16 cellular contexts compared by ENCODE assay signal in genomic region chr12:121638298-121639202, GRCh38. TPM values are rescaled to one million over a fixed set of nuclear protein-coding genes. Genes with fewer than 3 reads are reported as not detected.
DNase-seq lines count a peak whose midpoint lies in the region; ATAC-seq and TF ChIP-seq lines count a peak whose summit lies in the region.
"Had no signal": no experiment of that assay in that cellular context is flagged by ENCODE, and none has a peak within 500 bp of the region (broad histone marks: within the 10 kb centered on the region; RNA-seq: fewer than 3 reads in every experiment).

No MANE protein-coding gene starts in this region.

- peaks cover 32% of the 10 kb centered on the region for H3K36me3 Mint-ChIP-seq in GM23338 (ENCODE audit: low read depth)
- peaks cover 32% of the 10 kb centered on the region for H3K36me3 Mint-ChIP-seq in activated naive CD8-positive, alpha-beta T cell treated with anti-CD3 and anti-CD28 coated beads for 36 hours
- no peaks in the 10 kb centered on the region for H3K36me3 Mint-ChIP-seq in natural killer cell

- ATAC-seq in GM23338 (no peak), natural killer cell (no peak), HG03520 (IDR thresholded peaks at IDR 0.05; ENCODE audit: unreplicated experiment) (no peak), HG02852 (IDR thresholded peaks at IDR 0.05; ENCODE audit: unreplicated experiment) (no peak)

- H4K20me1 ChIP-seq in BLaER1 (peaks cover 41% of the 10 kb centered on the region), GM23338 (replicated peaks; ENCODE audit: insufficient read depth) (peaks cover 28% of the 10 kb centered on the region)

- peak overlapping the region; percentile 82; the same call in 1 of the 2 replicates for H3K4me2 ChIP-seq in BLaER1
- H3K4me2 ChIP-seq in GM23338: no peak overlapping the region

- H3K4me3 ChIP-seq in BLaER1: no peak overlapping the region
- no peak overlapping the region for H3K4me3 ChIP-seq in GM23338
- no peak overlapping the region for H3K4me3 ChIP-seq in stomach
- H3K4me3 ChIP-seq: breast epithelium, gastrocnemius medialis, pancreas had no signal

- H2AFZ ChIP-seq in GM23338: no peak overlapping the region

- no peak for TF ChIP-seq POLR2A in stomach (IDR thresholded peaks at IDR 0.05)

- 88 to 94% (median 92%) methylated on average over 10 to 14 of the region's 14 CpGs for WGBS in stomach, 5 donors

- H3K27me3 ChIP-seq in BLaER1 (no peaks in the 10 kb centered on the region), GM23338 (ENCODE audit: insufficient read depth) (no peaks in the 10 kb centered on the region), stomach (no peaks in the 10 kb centered on the region)
- H3K27me3 ChIP-seq: breast epithelium, gastrocnemius medialis, pancreas had no signal

- H3K79me2 ChIP-seq in GM23338 (replicated peaks; ENCODE audit: insufficient read depth): peaks cover 57% of the 10 kb centered on the region

- no peaks in the 10 kb centered on the region for H3K9me2 ChIP-seq in GM23338 (ENCODE audit: insufficient read depth)

- no peaks in the 10 kb centered on the region; the same call in 2 of the 3 replicates for H3K9me3 Mint-ChIP-seq in GM23338
- no peaks in the 10 kb centered on the region for H3K9me3 Mint-ChIP-seq in activated naive CD8-positive, alpha-beta T cell treated with anti-CD3 and anti-CD28 coated beads for 36 hours
- H3K9me3 Mint-ChIP-seq in natural killer cell: no peaks in the 10 kb centered on the region

- intact Hi-C loops in natural killer cell (cut with micrococcal nuclease): no loop called here
- intact Hi-C loops in stomach (cut with DNase I; ENCODE audit: low total_unique reads): no loop called here

- no peak overlapping the region for H3K4me3 Mint-ChIP-seq in GM23338
- peak overlapping the region; percentile 72 for H3K4me3 Mint-ChIP-seq in activated naive CD8-positive, alpha-beta T cell treated with anti-CD3 and anti-CD28 coated beads for 36 hours
- peak overlapping the region; percentile 80 for H3K4me3 Mint-ChIP-seq in natural killer cell

- peaks cover 51% of the 10 kb centered on the region for H3K36me3 ChIP-seq in BLaER1
- H3K36me3 ChIP-seq in GM23338 (ENCODE audit: insufficient read depth): peaks cover 12% of the 10 kb centered on the region; the same call in 1 of the 2 replicates
- H3K36me3 ChIP-seq in stomach: peaks cover 10 to 28% (median 22%) of the 10 kb centered on the region in 4 donors
- H3K36me3 ChIP-seq: breast epithelium, pancreas had no signal

- peaks cover 7% of the 10 kb centered on the region; the same call in 1 of the 2 replicates for H3F3A ChIP-seq in GM23338 (replicated peaks; ENCODE audit: low read depth)

- H3K9me3 ChIP-seq in BLaER1 (no peaks in the 10 kb centered on the region), stomach (no peaks in the 10 kb centered on the region)
- H3K9me3 ChIP-seq: breast epithelium, gastrocnemius medialis, pancreas had no signal

- no peak overlapping the region; the same call in 1 of the 2 replicates for H3K9ac ChIP-seq in BLaER1

- H3K4me1 Mint-ChIP-seq in GM23338 (peaks cover 10% of the 10 kb centered on the region), natural killer cell (peaks cover 29 to 39% of the 10 kb centered on the region in 2 donors)
- H3K4me1 Mint-ChIP-seq in activated naive CD8-positive, alpha-beta T cell treated with anti-CD3 and anti-CD28 coated beads for 36 hours: peaks cover 35% of the 10 kb centered on the region

- H3K27ac ChIP-seq in BLaER1 (peak overlapping the region; percentile 82), GM23338 (ENCODE audit: low read depth) (no peak overlapping the region), stomach (no peak overlapping the region)
- H3K27ac ChIP-seq: pancreas had no signal

- TF ChIP-seq CTCF in GM23338 (conservative IDR thresholded peaks at IDR 0.05; ENCODE audit: low read depth in 2 of 2) (no peak), natural killer cell (IDR thresholded peaks at IDR 0.05) (no peak), stomach (IDR thresholded peaks at IDR 0.05) (no peak)

- H3K27me3 Mint-ChIP-seq in GM23338 (ENCODE audit: insufficient read depth, low read depth, poor library complexity): peaks cover 13% of the 10 kb centered on the region
- H3K27me3 Mint-ChIP-seq in activated naive CD8-positive, alpha-beta T cell treated with anti-CD3 and anti-CD28 coated beads for 36 hours: no peaks in the 10 kb centered on the region
- H3K27me3 Mint-ChIP-seq in natural killer cell (ENCODE audit: low read depth in 2 of 2): no peaks in the 10 kb centered on the region

- H3K4me1 ChIP-seq in BLaER1 (peaks cover 46% of the 10 kb centered on the region), GM23338 (ENCODE audit: insufficient read depth) (peaks cover 5% of the 10 kb centered on the region; the same call in 1 of the 2 replicates), stomach (peaks cover 6 to 28% (median 10%) of the 10 kb centered on the region in 4 donors)
- H3K4me1 ChIP-seq: breast epithelium had no signal

- no peak for TF ChIP-seq EP300 in stomach (IDR thresholded peaks at IDR 0.05)

- DNase-seq in GM23338 (ENCODE audit: low spot score) (no peak), natural killer cell (no peak), HT-29 (ENCODE audit: low spot score) (no peak), stomach (no peak)
- no peak for DNase-seq in activated naive CD8-positive, alpha-beta T cell treated with anti-CD3 and anti-CD28 coated beads for 36 hours
- DNase-seq: activated CD4-positive, alpha-beta T cell treated with anti-CD3 and anti-CD28 coated beads for 1 hour; gastrocnemius medialis; NCI-H1930; NCI-H526; SW 1271 had no signal

- H3K27ac Mint-ChIP-seq in GM23338: peak overlapping the region; percentile 40; the same call in 1 of the 2 replicates
- peak overlapping the region; percentile 95 for H3K27ac Mint-ChIP-seq in activated naive CD8-positive, alpha-beta T cell treated with anti-CD3 and anti-CD28 coated beads for 36 hours
- peak overlapping the region; percentile 87 to 95 for H3K27ac Mint-ChIP-seq in natural killer cell

TF ChIP-seq in GM23338, 12 proteins besides CTCF, POLR2A, EP300 and RAD21 (continues in another document):
- no peak for TF ChIP-seq ZNF331 (CRISPR knock-in tag; IDR thresholded peaks at IDR 0.05; ENCODE audit: low read depth)
- TF ChIP-seq POLR2AphosphoS5 (IDR thresholded peaks at IDR 0.05; ENCODE audit: low read depth): no peak
- TF ChIP-seq ZNF114 (CRISPR knock-in tag; IDR thresholded peaks at IDR 0.05): no peak
- TF ChIP-seq JUNB (IDR thresholded peaks at IDR 0.05; ENCODE audit: unreplicated experiment): no peak
- TF ChIP-seq ETS1 (IDR thresholded peaks at IDR 0.05): no peak
- no peak for TF ChIP-seq EZH2phosphoT487 (IDR thresholded peaks at IDR 0.05; ENCODE audit: unreplicated experiment)
- TF ChIP-seq CREB1 (CRISPR knock-in tag; IDR thresholded peaks at IDR 0.05; ENCODE audit: low read depth): no peak
- no peak for TF ChIP-seq EZH2 (IDR thresholded peaks at IDR 0.05; ENCODE audit: low read depth, unreplicated experiment)
- TF ChIP-seq NANOG (IDR thresholded peaks at IDR 0.05; ENCODE audit: borderline replicate concordance): no peak

RNA-seq across cellular contexts. Expression of gene ORAI1, which starts 12.2 kb away (rescaled TPM):
- total RNA-seq in GM23338 (2014; rRNA removed; shearing (Covaris generic)): 31.0 and 32.0 TPM in 2 replicates
- polyA plus RNA-seq in GM23338 (2016; fragmentation: Nextera tagmentation; extraction: Ambion mirVana) (22.2 and 23.7 TPM in 2 replicates), stomach (10 to 100 TPM in 1 of 3 donors, 1 to 10 TPM in 2; 5.5 to 13.7 (median 9.3) TPM)
- 10 to 100 TPM; 44.0 to 44.4 TPM for total RNA-seq in activated naive CD8-positive, alpha-beta T cell treated with anti-CD3 and anti-CD28 coated beads for 36 hours
- total RNA-seq in natural killer cell (10 to 100 TPM; 64.6 to 74.1 (median 70.8) TPM), stomach (10 to 100 TPM in 2 of 5 donors, 1 to 10 TPM in 2, under 1 TPM in 1; 0.45 to 37.9 (median 7.9) TPM)
- total RNA-seq in HT-29 (2014; rRNA removed; shearing (Covaris generic)): 16.9 and 19.9 TPM in 2 replicates

RNA-seq across cellular contexts. Expression of gene MORN3, which starts 30.9 kb away (rescaled TPM):
- 0.14 and 0.47 TPM in 2 replicates for total RNA-seq in GM23338 (2014; rRNA removed; shearing (Covaris generic))
- polyA plus RNA-seq in GM23338 (2016; fragmentation: Nextera tagmentation; extraction: Ambion mirVana) (0.36 and 1.5 TPM in 2 replicates), stomach (under 1 TPM; 0.20 to 0.87 (median 0.46) TPM)
- 1 to 10 TPM; 1.8 to 1.9 TPM for total RNA-seq in activated naive CD8-positive, alpha-beta T cell treated with anti-CD3 and anti-CD28 coated beads for 36 hours
- total RNA-seq in natural killer cell (1 to 10 TPM; 3.0 to 7.6 (median 4.4) TPM), stomach (under 1 TPM in 2 of 5 donors, not detected in 3; under 0.01 to 0.55 TPM)
- total RNA-seq in HT-29 (2014; rRNA removed; shearing (Covaris generic)): 0.05 and 0.13 TPM in 2 replicates
- total RNA-seq: gastrocnemius medialis, mesenteric fat pad had no signal

RNA-seq across cellular contexts. Expression of gene KDM2B, which starts 57.7 kb away (rescaled TPM):
- total RNA-seq in GM23338 (2014; rRNA removed; shearing (Covaris generic)): 137 and 161 TPM in 2 replicates
- polyA plus RNA-seq in GM23338 (2016; fragmentation: Nextera tagmentation; extraction: Ambion mirVana): 59.4 and 64.4 TPM in 2 replicates
- total RNA-seq in activated naive CD8-positive, alpha-beta T cell treated with anti-CD3 and anti-CD28 coated beads for 36 hours: 10 to 100 TPM; 55.3 to 57.3 TPM
- 100 to 1,000 TPM in 1 of 3 donors, 10 to 100 TPM in 2; 97.3 to 106 (median 98.1) TPM for total RNA-seq in natural killer cell
- total RNA-seq in HT-29 (2014; rRNA removed; shearing (Covaris generic)): 29.6 and 38.4 TPM in 2 replicates
- 10 to 100 TPM in 4 of 5 donors, 1 to 10 TPM in 1; 5.8 to 72.8 (median 17.1) TPM for total RNA-seq in stomach
- polyA plus RNA-seq in stomach: 1 to 10 TPM; 7.8 to 9.0 (median 8.0) TPM

Comparison
In these comparisons a context has a peak if more than half of its experiments do, and no peak if none do; other contexts are left out.
1. H3K27ac Mint-ChIP-seq: peak in every context shown above with its lines; median percentile 95 in activated naive CD8-positive, alpha-beta T cell treated with anti-CD3 and anti-CD28 coated beads for 36 hours; 91 in natural killer cell; 40 in GM23338.